19 cellular contexts compared by ENCODE assay signal in the genomic region with DNA sequence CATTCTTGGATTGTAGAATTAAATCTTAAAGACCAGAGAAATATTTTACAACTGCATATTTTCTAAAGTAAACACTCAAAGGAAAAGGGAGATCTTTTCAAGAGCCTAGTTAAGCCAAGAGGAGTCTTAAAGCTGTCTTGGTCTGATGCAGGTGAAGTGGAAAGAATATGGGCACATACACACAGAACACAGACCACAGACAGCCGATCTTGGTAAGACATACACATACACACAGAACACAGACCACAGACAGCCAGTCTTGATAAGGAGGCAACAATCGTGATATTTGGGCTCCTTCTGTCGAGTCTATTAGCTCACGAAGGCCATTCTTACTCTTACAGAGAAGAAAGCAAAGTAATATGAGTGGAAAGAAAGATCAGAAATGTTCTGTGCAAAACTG.
DNase-seq lines count a peak whose midpoint lies in the region; ATAC-seq, FAIRE-seq and TF ChIP-seq lines count a peak whose summit lies in the region.
"Had no signal": no experiment of that assay in that cellular context is flagged by ENCODE, and none has a peak within 500 bp of the region (broad histone marks: within the 10 kb centered on the region; RNA-seq: fewer than 3 reads in every experiment).

No MANE protein-coding gene starts in this region.

- POLR2A ChIA-PET in K562 (lab: Yijun Ruan, JAX): interaction anchor here (0.7 kb wide), 1 partner anchor 233 kb away, joined by 3 read pairs; no protein-coding TSS in a partner anchor

- H3K27me3 ChIP-seq in KMS-11 (ENCODE audit: insufficient read depth, low read depth): no peaks in the 10 kb centered on the region
- no peaks in the 10 kb centered on the region for H3K27me3 ChIP-seq in OCI-LY3 (ENCODE audit: low read depth, low read length)
- H3K27me3 ChIP-seq in K562 (ENCODE audit: control insufficient read depth in 2 of 2, insufficient read depth in 2 of 2, low read length in 2 of 2): no peaks in the 10 kb centered on the region
- no peaks in the 10 kb centered on the region for H3K27me3 ChIP-seq in esophagus muscularis mucosa
- H3K27me3 ChIP-seq: BLaER1 treated with 17β-estradiol and CSF1 and Interleukin-3, amounts not matched to agents 10 nM and 100 nM had no signal

- H3K4me3 ChIP-seq in KMS-11 (IDR thresholded peaks at IDR 0.05; ENCODE audit: insufficient read depth, low read depth, low read length) (no peak overlapping the region), OCI-LY3 (ENCODE audit: low read length) (no peak overlapping the region), K562 (no peak overlapping the region), esophagus muscularis mucosa (no peak overlapping the region)
- H3K4me3 ChIP-seq: BLaER1 treated with 17β-estradiol and CSF1 and Interleukin-3, amounts not matched to agents 10 nM and 100 nM had no signal

- TF ChIP-seq CTCF in KMS-11 (conservative IDR thresholded peaks at IDR 0.05; ENCODE audit: low read depth, low read length) (no peak), OCI-LY3 (IDR thresholded peaks at IDR 0.05; ENCODE audit: low read depth, low read length) (no peak), K562 (IDR thresholded peaks at IDR 0.05 in 2 of 3, conservative IDR thresholded peaks at IDR 0.05 in 1 of 3; ENCODE audit: insufficient read depth in 2 of 3, low read depth in 1 of 3, low read length in 3 of 3) (no peak), esophagus muscularis mucosa (IDR thresholded peaks at IDR 0.05) (no peak)

- H3K9ac ChIP-seq in KMS-11 (no peak overlapping the region), OCI-LY3 (ENCODE audit: low read length) (no peak overlapping the region), K562 (ENCODE audit: insufficient read depth in 1 of 2, low read depth in 2 of 2, low read length in 2 of 2) (no peak overlapping the region)
- H3K9ac ChIP-seq: BLaER1 treated with 17β-estradiol and CSF1 and Interleukin-3, amounts not matched to agents 10 nM and 100 nM had no signal

- no peak for TF ChIP-seq EP300 in K562 (IDR thresholded peaks at IDR 0.05; ENCODE audit: low read length)
- no peak for TF ChIP-seq EP300 in esophagus muscularis mucosa (IDR thresholded peaks at IDR 0.05)

- 5% methylated on average over 4 of the region's 4 CpGs for WGBS in K562 (ENCODE audit: insufficient coverage, low coverage, missing lambda C conversion rate)
- 77% methylated on average over 4 of the region's 4 CpGs for WGBS in esophagus muscularis mucosa

- H3K36me3 ChIP-seq in KMS-11 (ENCODE audit: insufficient read depth) (no peaks in the 10 kb centered on the region), OCI-LY3 (replicated peaks; ENCODE audit: low read depth, low read length) (no peaks in the 10 kb centered on the region), K562 (ENCODE audit: control insufficient read depth, insufficient read depth, low read length) (no peaks in the 10 kb centered on the region), esophagus muscularis mucosa (no peaks in the 10 kb centered on the region)
- H3K36me3 ChIP-seq: BLaER1 treated with 17β-estradiol and CSF1 and Interleukin-3, amounts not matched to agents 10 nM and 100 nM had no signal

- in situ Hi-C loops in K562 (cut with MboI): no loop called here

- ATAC-seq in K562 (peak; percentile 48; the same call in 1 of the 3 replicates), HG02610 (IDR thresholded peaks at IDR 0.05; ENCODE audit: unreplicated experiment) (no peak)
- ATAC-seq: CD8-positive, alpha-beta T cell had no signal

- no peak for FAIRE-seq in K562 (lab: Jason Lieb, UNC)
- no peak for FAIRE-seq in HTR-8/SVneo (lab: Jason Lieb, UNC)
- FAIRE-seq: H54 had no signal

- H3K9me1 ChIP-seq in K562 (ENCODE audit: control insufficient read depth, insufficient read depth, low read length): no peaks in the 10 kb centered on the region

- H3K4me2 ChIP-seq in KMS-11: peak overlapping the region; percentile 18; the same call in 1 of the 2 replicates
- H3K4me2 ChIP-seq in OCI-LY3 (ENCODE audit: low read length): peak overlapping the region; percentile 43
- H3K4me2 ChIP-seq in K562 (ENCODE audit: insufficient read depth, low read length): no peak overlapping the region
- H3K4me2 ChIP-seq: BLaER1 treated with 17β-estradiol and CSF1 and Interleukin-3, amounts not matched to agents 10 nM and 100 nM had no signal

- H3K27ac ChIP-seq in KMS-11: no peak overlapping the region
- no peak overlapping the region for H3K27ac ChIP-seq in OCI-LY3 (ENCODE audit: low read length)
- H3K27ac ChIP-seq in K562 (ENCODE audit: extremely low read depth, low read depth, low read length): no peak overlapping the region
- no peak overlapping the region for H3K27ac ChIP-seq in esophagus muscularis mucosa (replicated peaks in 1 of 4)
- H3K27ac ChIP-seq: BLaER1 treated with 17β-estradiol and CSF1 and Interleukin-3, amounts not matched to agents 10 nM and 100 nM; HL-60 had no signal

- TF ChIP-seq RAD21 in K562 (CRISPR knock-in tag; conservative IDR thresholded peaks at IDR 0.05 in 1 of 2, IDR thresholded peaks at IDR 0.05 in 1 of 2): no peak

- H3K9me3 ChIP-seq in OCI-LY3 (ENCODE audit: insufficient read depth, low read length) (no peaks in the 10 kb centered on the region), K562 (replicated peaks; ENCODE audit: control insufficient read depth, insufficient read depth, low read depth, low read length) (no peaks in the 10 kb centered on the region), esophagus muscularis mucosa (no peaks in the 10 kb centered on the region)
- H3K9me3 ChIP-seq: BLaER1 treated with 17β-estradiol and CSF1 and Interleukin-3, amounts not matched to agents 10 nM and 100 nM had no signal

- H2AFZ ChIP-seq in KMS-11 (ENCODE audit: low read depth) (peak overlapping the region; percentile 16), OCI-LY3 (ENCODE audit: low read depth, low read length) (peak overlapping the region; percentile 86), K562 (ENCODE audit: low read depth, low read length) (peak overlapping the region; percentile 11)

- intact Hi-C loops in K562 (cut with micrococcal nuclease): no loop called here
- intact Hi-C loops in esophagus muscularis mucosa (cut with DNase I): no loop called here

- peaks cover 15% of the 10 kb centered on the region for H3K4me1 ChIP-seq in KMS-11 (ENCODE audit: low read depth, poor library complexity, severe bottlenecking)
- H3K4me1 ChIP-seq in OCI-LY3 (ENCODE audit: low read length): peaks cover 5% of the 10 kb centered on the region; the same call in 1 of the 2 replicates
- no peaks in the 10 kb centered on the region for H3K4me1 ChIP-seq in K562 (replicated peaks in 1 of 2; ENCODE audit: control insufficient read depth in 2 of 2, insufficient read depth in 2 of 2, low read length in 2 of 2)
- no peaks in the 10 kb centered on the region for H3K4me1 ChIP-seq in esophagus muscularis mucosa
- H3K4me1 ChIP-seq: BLaER1 treated with 17β-estradiol and CSF1 and Interleukin-3, amounts not matched to agents 10 nM and 100 nM had no signal

- no peak for TF ChIP-seq POLR2A in K562 (conservative IDR thresholded peaks at IDR 0.05)
- TF ChIP-seq POLR2A in esophagus muscularis mucosa (IDR thresholded peaks at IDR 0.05; ENCODE audit: low read depth): no peak

- CTCF ChIA-PET in K562 (lab: Yijun Ruan, JAX; ENCODE audit: low intra/inter-chr PET ratio): no interaction called here

- no peaks in the 10 kb centered on the region for H3K79me2 ChIP-seq in KMS-11 (ENCODE audit: insufficient read depth, low read depth)
- no peaks in the 10 kb centered on the region for H3K79me2 ChIP-seq in OCI-LY3 (ENCODE audit: low read length)
- no peaks in the 10 kb centered on the region for H3K79me2 ChIP-seq in K562 (ENCODE audit: control insufficient read depth, insufficient read depth, low read length)

- peak; percentile 41 for DNase-seq in DMS79 (lab: John Stamatoyannopoulos, UW)
- no peak for DNase-seq in K562 (ENCODE audit: extremely low read depth in 1 of 4, low spot score in 3 of 4)
- DNase-seq in NCI-H526 (lab: John Stamatoyannopoulos, UW): no peak
- DNase-seq in esophagus muscularis mucosa (ENCODE audit: extremely low spot score): no peak
- DNase-seq in HTR-8/SVneo (ENCODE audit: insufficient read length, low spot score): no peak
- DNase-seq: CD8-positive, alpha-beta T cell; COR-L47; DMS 273 treated with DMSO at 0.1 percent for 48 hours; DMS53; GDM1; HCEC 1CT; IMR-90; KBM-7 had no signal

- H4K20me1 ChIP-seq in KMS-11 (ENCODE audit: insufficient read depth): no peaks in the 10 kb centered on the region
- H4K20me1 ChIP-seq in OCI-LY3 (ENCODE audit: insufficient read depth, low read length): no peaks in the 10 kb centered on the region
- H4K20me1 ChIP-seq in K562 (replicated peaks; ENCODE audit: control insufficient read depth, insufficient read depth, low read length): no peaks in the 10 kb centered on the region
- H4K20me1 ChIP-seq: BLaER1 treated with 17β-estradiol and CSF1 and Interleukin-3, amounts not matched to agents 10 nM and 100 nM had no signal

- no TSS peak for BruUV-seq in K562 (replicated peaks; lab: Mats Ljungman, UMichigan)

Comparison
In these comparisons a context has a peak if more than half of its experiments do, and no peak if none do; other contexts are left out.
1. H2AFZ ChIP-seq: peak in every context shown above with its lines; median percentile 86 in OCI-LY3; 16 in KMS-11; 11 in K562.